In genomic region chr21:44159349-44160301, GRCh38 we compare ENCODE assay signal across 8 cellular contexts. TPM values are rescaled to one million over a fixed set of nuclear protein-coding genes. Genes with fewer than 3 reads are reported as not detected.
DNase-seq lines count a peak whose midpoint lies in the region; ATAC-seq, FAIRE-seq and TF ChIP-seq lines count a peak whose summit lies in the region.
"Not testable (repeated sequence)": the region's sequence is repeated elsewhere in the genome, so short reads cannot be mapped to it uniquely, and the experiment has no call there.

No MANE protein-coding gene starts in this region.

- H3K27ac ChIP-seq in CD8-positive, alpha-beta T cell (ENCODE audit: low read depth, low read length); HepG2 (ENCODE audit: extremely low read length, insufficient read depth, low read length): not testable (repeated sequence)
- H3K27ac ChIP-seq in OCI-LY1 (ENCODE audit: low read depth, low read length, poor library complexity, severe bottlenecking), result peak overlapping the region; percentile 43

- not testable (repeated sequence) for H3K4me3 ChIP-seq in CD8-positive, alpha-beta T cell (ENCODE audit: low read depth, low read length); OCI-LY1 (ENCODE audit: low read depth, low read length, poor library complexity, severe bottlenecking); HepG2 (replicated peaks in 1 of 3; ENCODE audit: insufficient read depth in 1 of 3, low read depth in 2 of 3, low read length in 3 of 3)

- BruUV-seq in HepG2 (replicated peaks; lab: Mats Ljungman, UMichigan), result not testable (repeated sequence)

- not testable (repeated sequence) for H3K4me2 ChIP-seq in OCI-LY1 (ENCODE audit: low read length); HepG2 (ENCODE audit: low read depth, low read length)

- peak overlapping the region; percentile 57 for H3K27ac Mint-ChIP-seq in CD8-positive, alpha-beta T cell
- H3K27ac Mint-ChIP-seq in activated CD8-positive, alpha-beta T cell treated with anti-CD3 and anti-CD28 coated beads for 36 hours, result peak overlapping the region; percentile 38
- not testable (repeated sequence) for H3K27ac Mint-ChIP-seq in effector memory CD8-positive, alpha-beta T cell; type B pancreatic cell

- H3K4me3 Mint-ChIP-seq in CD8-positive, alpha-beta T cell; effector memory CD8-positive, alpha-beta T cell; type B pancreatic cell: not testable (repeated sequence)
- peak overlapping the region; percentile 47 for H3K4me3 Mint-ChIP-seq in activated CD8-positive, alpha-beta T cell treated with anti-CD3 and anti-CD28 coated beads for 36 hours

- H3F3A ChIP-seq in OCI-LY1 (ENCODE audit: insufficient read depth, low read length), result not testable (repeated sequence)

- not testable (repeated sequence) for H3K27me3 ChIP-seq in CD8-positive, alpha-beta T cell (ENCODE audit: insufficient read depth, low read length); OCI-LY1 (ENCODE audit: insufficient read depth, low read length); HepG2 (ENCODE audit: control insufficient read depth in 1 of 2, insufficient read depth in 2 of 2, low read length in 2 of 2)

- H3K9me3 ChIP-seq in CD8-positive, alpha-beta T cell (ENCODE audit: low read length); OCI-LY1 (ENCODE audit: low read length); HepG2 (ENCODE audit: low read length): not testable (repeated sequence)

- not testable (repeated sequence) for TF ChIP-seq RAD21 in HepG2 (CRISPR knock-in tag; IDR thresholded peaks at IDR 0.05)

- H3K4me1 Mint-ChIP-seq in CD8-positive, alpha-beta T cell (ENCODE audit: low read depth); activated CD8-positive, alpha-beta T cell treated with anti-CD3 and anti-CD28 coated beads for 36 hours (ENCODE audit: low read depth); effector memory CD8-positive, alpha-beta T cell (ENCODE audit: low read depth in 2 of 2); type B pancreatic cell (ENCODE audit: unreplicated experiment): not testable (repeated sequence)

- not testable (repeated sequence) for H2AFZ ChIP-seq in OCI-LY1 (ENCODE audit: low read length); HepG2 (ENCODE audit: low read length)

- in situ Hi-C loops in HepG2 (cut with HindIII; ENCODE audit: extremely low pct_ligation_motif_present, low pct_unique_long_range_greater_than_20kb), result not testable (repeated sequence)

- not testable (repeated sequence) for FAIRE-seq in HepG2 (lab: Jason Lieb, UNC)

- peak; percentile 67 for ATAC-seq in CD8-positive, alpha-beta T cell
- ATAC-seq in activated CD8-positive, alpha-beta T cell treated with anti-CD3 and anti-CD28 coated beads for 36 hours, result peak; percentile 70
- peak; percentile 72 for ATAC-seq in effector memory CD8-positive, alpha-beta T cell (replicated peaks)
- ATAC-seq in HepG2 (peak; percentile 33; the same call in 2 of the 3 replicates), sciatic nerve (peak; percentile 44)

- H3K27me3 Mint-ChIP-seq in CD8-positive, alpha-beta T cell (ENCODE audit: low read depth); activated CD8-positive, alpha-beta T cell treated with anti-CD3 and anti-CD28 coated beads for 36 hours; effector memory CD8-positive, alpha-beta T cell; type B pancreatic cell: not testable (repeated sequence)

- TF ChIP-seq CTCF in CD8-positive, alpha-beta T cell (IDR thresholded peaks at IDR 0.05); OCI-LY1 (IDR thresholded peaks at IDR 0.05; ENCODE audit: low read length); activated CD8-positive, alpha-beta T cell treated with anti-CD3 and anti-CD28 coated beads for 36 hours (IDR thresholded peaks at IDR 0.05); HepG2 (CRISPR knock-in tag; IDR thresholded peaks at IDR 0.05); type B pancreatic cell (conservative IDR thresholded peaks at IDR 0.05): not testable (repeated sequence)

- peak in 3 of 7 experiments; percentile 0 to 16 (median 9) for DNase-seq in CD8-positive, alpha-beta T cell
- peak; percentile 1 for DNase-seq in activated CD8-positive, alpha-beta T cell treated with anti-CD3 and anti-CD28 coated beads for 36 hours
- peak; percentile 50 for DNase-seq in activated effector memory CD4-positive, alpha-beta T cell treated with anti-CD3 and anti-CD28 coated beads, Interleukin-2, amount 50 U/mL, for 16 hours
- DNase-seq in effector memory CD8-positive, alpha-beta T cell; HepG2 (ENCODE audit: low spot score); sciatic nerve (ENCODE audit: low spot score): not testable (repeated sequence)
- peak; percentile 24 for DNase-seq in type B pancreatic cell (ENCODE audit: extremely low spot score, unreplicated experiment)

- H3K4me1 ChIP-seq in CD8-positive, alpha-beta T cell (ENCODE audit: insufficient read depth, low read length); OCI-LY1 (ENCODE audit: insufficient read depth, low read length, severe bottlenecking); HepG2 (ENCODE audit: insufficient read depth, low read length): not testable (repeated sequence)

- intact Hi-C loops in CD8-positive, alpha-beta T cell (cut with DNase I, micrococcal nuclease); activated CD8-positive, alpha-beta T cell treated with anti-CD3 and anti-CD28 coated beads for 36 hours (cut with micrococcal nuclease); HepG2 (cut with micrococcal nuclease; ENCODE audit: unreplicated experiment); sciatic nerve (cut with DNase I): not testable (repeated sequence)

- not testable (repeated sequence) for TF ChIP-seq EP300 in HepG2 (IDR thresholded peaks at IDR 0.05; ENCODE audit: low read depth in 2 of 2, low read length in 2 of 2); HepG2 (CRISPR knock-in tag; IDR thresholded peaks at IDR 0.05; ENCODE audit: borderline replicate concordance)

- not testable (repeated sequence) for H3K36me3 Mint-ChIP-seq in CD8-positive, alpha-beta T cell; activated CD8-positive, alpha-beta T cell treated with anti-CD3 and anti-CD28 coated beads for 36 hours (ENCODE audit: low read depth); effector memory CD8-positive, alpha-beta T cell (ENCODE audit: insufficient read depth); type B pancreatic cell

- WGBS in HepG2 (ENCODE audit: low lambda C conversion rate), result no CpG with 5 or more reads among the region's 31 CpGs

- not testable (repeated sequence) for H4K20me1 ChIP-seq in OCI-LY1 (ENCODE audit: insufficient read depth, low read length); HepG2 (ENCODE audit: insufficient read depth, low read length)

- H3K36me3 ChIP-seq in CD8-positive, alpha-beta T cell (ENCODE audit: insufficient read depth, low read length); OCI-LY1 (ENCODE audit: insufficient read depth, low read length); HepG2 (replicated peaks in 1 of 2; ENCODE audit: control insufficient read depth in 1 of 2, insufficient read depth in 2 of 2, low read length in 2 of 2): not testable (repeated sequence)

- H3K9me3 Mint-ChIP-seq in CD8-positive, alpha-beta T cell; activated CD8-positive, alpha-beta T cell treated with anti-CD3 and anti-CD28 coated beads for 36 hours; effector memory CD8-positive, alpha-beta T cell; type B pancreatic cell: not testable (repeated sequence)

- H3K9ac ChIP-seq in OCI-LY1 (ENCODE audit: low read length); HepG2 (ENCODE audit: insufficient read depth, low read depth, low read length): not testable (repeated sequence)

- POLR2A ChIA-PET in CD8-positive, alpha-beta T cell (lab: Charles Lee); activated CD8-positive, alpha-beta T cell treated with anti-CD3 and anti-CD28 coated beads for 36 hours (lab: Charles Lee); HepG2 (lab: Yijun Ruan, JAX): not testable (repeated sequence)

- TF ChIP-seq POLR2A in HepG2 (IDR thresholded peaks at IDR 0.05; ENCODE audit: insufficient read depth in 1 of 2, low read depth in 2 of 2, low read length in 2 of 2), result not testable (repeated sequence)

- H3K9me2 ChIP-seq in OCI-LY1 (ENCODE audit: low read depth, low read length), result not testable (repeated sequence)

- not testable (repeated sequence) for H3K79me2 ChIP-seq in OCI-LY1 (ENCODE audit: insufficient read depth, low read length); HepG2 (ENCODE audit: insufficient read depth, low read length)

- CTCF ChIA-PET in CD8-positive, alpha-beta T cell (lab: Charles Lee); activated CD8-positive, alpha-beta T cell treated with anti-CD3 and anti-CD28 coated beads for 36 hours (lab: Charles Lee); HepG2 (lab: Yijun Ruan, JAX; ENCODE audit: low intra/inter-chr PET ratio, low total read pairs): not testable (repeated sequence)

RNA-seq across cellular contexts. Expression of gene GATD3, which starts 26.1 kb away (rescaled TPM):
- 10 to 100 TPM in 1 of 2 experiments, 1 to 10 TPM in 1; 8.2 to 10.4 TPM for total RNA-seq in CD8-positive, alpha-beta T cell
- 10 to 100 TPM; 10.3 to 11.8 TPM for total RNA-seq in activated CD8-positive, alpha-beta T cell treated with anti-CD3 and anti-CD28 coated beads for 36 hours
- total RNA-seq in HepG2 (2016; rRNA removed; fragmentation: Illumina TruSeq; extraction: Trizol), result 25.7 and 38.9 TPM in 2 replicates
- 7.6 and 8.8 TPM in 2 replicates for total RNA-seq in HepG2 (2016; cell fraction: cytosol; rRNA removed; fragmentation: Illumina TruSeq; extraction: Trizol; ENCODE audit: low read depth)
- 30.3 and 32.1 TPM in 2 replicates for total RNA-seq in HepG2 (2016; cell fraction: insoluble cytoplasmic fraction; rRNA removed; fragmentation: Illumina TruSeq; extraction: Trizol)
- 11.3 and 13.7 TPM in 2 replicates for total RNA-seq in HepG2 (2016; cell fraction: membrane; rRNA removed; fragmentation: Illumina TruSeq; extraction: Trizol)
- total RNA-seq in HepG2 (2016; cell fraction: nucleus; rRNA removed; fragmentation: Illumina TruSeq; extraction: Trizol), result 17.4 and 20.1 TPM in 2 replicates
- 24.2 and 31.8 TPM in 2 replicates for polyA plus RNA-seq in HepG2 (2011; rRNA removed)
- 28.0 and 35.4 TPM in 2 replicates for polyA plus RNA-seq in HepG2 (2011; cell fraction: cytosol; rRNA removed)
- 115 and 120 TPM in 2 replicates for polyA plus RNA-seq in HepG2 (2011; cell fraction: nucleus; rRNA removed)
- polyA plus RNA-seq in HepG2 (2012), result 19.3 and 24.3 TPM in 2 replicates
- polyA plus RNA-seq in HepG2 (2016; cell fraction: cytosol; fragmentation: Illumina TruSeq; extraction: Trizol; ENCODE audit: low read depth), result 8.7 TPM in 2 replicates
- 41.9 and 46.2 TPM in 2 replicates for polyA plus RNA-seq in HepG2 (2016; cell fraction: insoluble cytoplasmic fraction; fragmentation: Illumina TruSeq; extraction: Trizol; ENCODE audit: low read depth)
- polyA plus RNA-seq in HepG2 (2016; cell fraction: membrane; fragmentation: Illumina TruSeq; extraction: Trizol; ENCODE audit: low read depth), result 12.9 and 13.2 TPM in 2 replicates
- polyA plus RNA-seq in HepG2 (2016; cell fraction: nucleus; fragmentation: Illumina TruSeq; extraction: Trizol; ENCODE audit: insufficient read depth, low read depth), result 48.1 and 49.2 TPM in 2 replicates
- polyA minus RNA-seq in HepG2 (2011; rRNA and poly(A)+ RNA removed; ENCODE audit: low replicate concordance), result 19.6 and 28.8 TPM in 2 replicates
- 11.9 and 18.7 TPM in 2 replicates for polyA minus RNA-seq in HepG2 (2011; cell fraction: cytosol; rRNA and poly(A)+ RNA removed)
- 29.5 and 31.3 TPM in 2 replicates for polyA minus RNA-seq in HepG2 (2011; cell fraction: nucleus; rRNA and poly(A)+ RNA removed)
- 14.5 TPM for total RNA-seq in sciatic nerve
- total RNA-seq in type B pancreatic cell (ENCODE audit: low replicate concordance), result 6.9 and 13.4 TPM in 2 replicates

RNA-seq across cellular contexts. Expression of gene PWP2, which starts 52.4 kb away (rescaled TPM):
- 10 to 100 TPM; 15.7 to 22.9 TPM for total RNA-seq in CD8-positive, alpha-beta T cell
- 10 to 100 TPM in 1 of 2 experiments, 1 to 10 TPM in 1; 9.3 to 10.1 TPM for total RNA-seq in activated CD8-positive, alpha-beta T cell treated with anti-CD3 and anti-CD28 coated beads for 36 hours
- total RNA-seq in HepG2 (2016; rRNA removed; fragmentation: Illumina TruSeq; extraction: Trizol) (17.0 and 17.7 TPM in 2 replicates), sciatic nerve (6.4 TPM), type B pancreatic cell (ENCODE audit: low replicate concordance) (5.1 and 5.8 TPM in 2 replicates)
- total RNA-seq in HepG2 (2016; cell fraction: cytosol; rRNA removed; fragmentation: Illumina TruSeq; extraction: Trizol; ENCODE audit: low read depth), result 3.0 and 3.7 TPM in 2 replicates
- total RNA-seq in HepG2 (2016; cell fraction: insoluble cytoplasmic fraction; rRNA removed; fragmentation: Illumina TruSeq; extraction: Trizol), result 19.8 TPM in 2 replicates
- 4.1 and 5.3 TPM in 2 replicates for total RNA-seq in HepG2 (2016; cell fraction: membrane; rRNA removed; fragmentation: Illumina TruSeq; extraction: Trizol)
- 10.7 and 12.9 TPM in 2 replicates for total RNA-seq in HepG2 (2016; cell fraction: nucleus; rRNA removed; fragmentation: Illumina TruSeq; extraction: Trizol)
- polyA plus RNA-seq in HepG2 (2011; rRNA removed), result 7.7 and 9.6 TPM in 2 replicates
- 8.8 and 8.9 TPM in 2 replicates for polyA plus RNA-seq in HepG2 (2011; cell fraction: cytosol; rRNA removed)
- polyA plus RNA-seq in HepG2 (2011; cell fraction: nucleus; rRNA removed), result 16.7 and 17.7 TPM in 2 replicates
- 7.5 and 10.4 TPM in 2 replicates for polyA plus RNA-seq in HepG2 (2012)
- 0.66 and 0.87 TPM in 2 replicates for polyA plus RNA-seq in HepG2 (2016; cell fraction: cytosol; fragmentation: Illumina TruSeq; extraction: Trizol; ENCODE audit: low read depth)
- polyA plus RNA-seq in HepG2 (2016; cell fraction: insoluble cytoplasmic fraction; fragmentation: Illumina TruSeq; extraction: Trizol; ENCODE audit: low read depth), result 9.5 and 12.0 TPM in 2 replicates
- polyA plus RNA-seq in HepG2 (2016; cell fraction: membrane; fragmentation: Illumina TruSeq; extraction: Trizol; ENCODE audit: low read depth), result 0.99 and 1.2 TPM in 2 replicates
- 13.3 and 15.6 TPM in 2 replicates for polyA plus RNA-seq in HepG2 (2016; cell fraction: nucleus; fragmentation: Illumina TruSeq; extraction: Trizol; ENCODE audit: insufficient read depth, low read depth)
- 18.7 and 28.7 TPM in 2 replicates for polyA minus RNA-seq in HepG2 (2011; rRNA and poly(A)+ RNA removed; ENCODE audit: low replicate concordance)
- 6.6 and 6.7 TPM in 2 replicates for polyA minus RNA-seq in HepG2 (2011; cell fraction: cytosol; rRNA and poly(A)+ RNA removed)
- polyA minus RNA-seq in HepG2 (2011; cell fraction: nucleus; rRNA and poly(A)+ RNA removed), result 12.1 and 13.9 TPM in 2 replicates
